Comparison of ENCODE assay signal across 19 cellular contexts in the genomic region with DNA sequence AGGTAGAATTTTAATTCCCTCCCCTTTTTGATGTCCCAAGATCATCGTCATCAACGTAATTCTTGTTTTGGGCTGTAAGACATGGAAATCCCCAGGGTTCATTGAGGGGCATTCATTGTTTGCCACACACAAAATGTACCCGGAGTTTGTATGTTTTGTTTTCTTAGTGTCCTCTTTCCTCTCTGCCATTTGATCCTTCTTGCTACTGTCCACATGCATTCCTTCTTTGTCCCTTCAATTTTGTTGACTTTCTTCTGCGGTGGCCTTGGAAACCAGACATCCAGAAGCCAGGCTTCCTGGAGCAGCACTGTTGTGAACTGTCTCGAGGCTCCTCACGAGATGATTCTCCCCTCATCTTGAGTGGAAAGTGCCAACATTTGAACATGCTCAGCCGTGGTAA. TPM values are rescaled to one million over a fixed set of nuclear protein-coding genes. Genes with fewer than 3 reads are reported as not detected.
DNase-seq lines count a peak whose midpoint lies in the region; ATAC-seq and TF ChIP-seq lines count a peak whose summit lies in the region.
"Had no signal": no experiment of that assay in that cellular context is flagged by ENCODE, and none has a peak within 500 bp of the region (broad histone marks: within the 10 kb centered on the region; RNA-seq: fewer than 3 reads in every experiment).

No MANE protein-coding gene starts in this region.

- ATAC-seq in stimulated activated naive B cell treated with anti-CD40 and anti-IgM and Interleukin-4, amounts not matched to agents 10 μg/mL and 1 μg/mL and 100 μg/mL, for 72 hours (replicated peaks) = no peak
- ATAC-seq in natural killer cell = no peak
- ATAC-seq: K562 had no signal

- H3K9ac ChIP-seq in BLaER1 = no peak overlapping the region
- H3K9ac ChIP-seq in SK-N-MC (ENCODE audit: insufficient read length) = no peak overlapping the region
- no peak overlapping the region for H3K9ac ChIP-seq in colonic mucosa (ENCODE audit: low read depth in 2 of 2, low read length in 2 of 2)

- peaks cover 62% of the 10 kb centered on the region for H3K36me3 Mint-ChIP-seq in endothelial cell (ENCODE audit: low read depth, unreplicated experiment)
- H3K36me3 Mint-ChIP-seq in neural crest cell (ENCODE audit: low read depth) = peaks cover 14% of the 10 kb centered on the region
- no peaks in the 10 kb centered on the region for H3K36me3 Mint-ChIP-seq in stimulated activated naive B cell treated with anti-CD40 and anti-IgM and Interleukin-4, amounts not matched to agents 10 μg/mL and 1 μg/mL and 100 μg/mL, for 72 hours
- H3K36me3 Mint-ChIP-seq in natural killer cell = no peaks in the 10 kb centered on the region
- H3K36me3 Mint-ChIP-seq: CD14-positive monocyte had no signal

- H3K27me3 Mint-ChIP-seq in endothelial cell (ENCODE audit: unreplicated experiment) (peaks cover 10% of the 10 kb centered on the region), neural crest cell (ENCODE audit: low read depth) (no peaks in the 10 kb centered on the region), natural killer cell (ENCODE audit: low read depth in 2 of 2) (peaks cover 0 to 3% of the 10 kb centered on the region in 2 donors)
- H3K27me3 Mint-ChIP-seq in stimulated activated naive B cell treated with anti-CD40 and anti-IgM and Interleukin-4, amounts not matched to agents 10 μg/mL and 1 μg/mL and 100 μg/mL, for 72 hours = peaks cover 18 to 20% of the 10 kb centered on the region in 2 donors

- no peak overlapping the region for H3K27ac ChIP-seq in BLaER1
- H3K27ac ChIP-seq in SK-N-MC = peak overlapping the region; percentile 48; the same call in 1 of the 2 replicates
- no peak overlapping the region for H3K27ac ChIP-seq in colonic mucosa

- H3K4me2 ChIP-seq in BLaER1 = peak overlapping the region; percentile 77; the same call in 1 of the 2 replicates

- DNase-seq in SK-N-MC (ENCODE audit: low read depth, low spot score) (no peak), endothelial cell (ENCODE audit: low spot score) (no peak), neural crest cell (ENCODE audit: low read depth, low spot score) (no peak), colonic mucosa (no peak), NCI-H526 treated with DMSO at 0.1 percent for 48 hours (lab: John Stamatoyannopoulos, UW) (no peak), natural killer cell (no peak)
- no peak for DNase-seq in stimulated activated naive B cell treated with anti-CD40 and anti-IgM and Interleukin-4, amounts not matched to agents 10 μg/mL and 1 μg/mL and 100 μg/mL, for 72 hours
- DNase-seq: COR-L47, EL, GOT3, NCI-H1417, NCI-H187 treated with DMSO at 0.1 percent for 48 hours, NCI-H2171 treated with DMSO at 0.1 percent for 48 hours, NCI-H446 treated with DMSO at 0.1 percent for 48 hours, NCI-H748 treated with DMSO at 0.1 percent for 48 hours, OCI-M1 had no signal

- H3K27me3 ChIP-seq in BLaER1 (peaks cover 6% of the 10 kb centered on the region; the same call in 1 of the 2 replicates), colonic mucosa (no peaks in the 10 kb centered on the region)

- H3K9me3 ChIP-seq in BLaER1 (no peaks in the 10 kb centered on the region), SK-N-MC (ENCODE audit: low read depth, low read length) (no peaks in the 10 kb centered on the region), colonic mucosa (no peaks in the 10 kb centered on the region)

- H3K4me1 Mint-ChIP-seq in endothelial cell (ENCODE audit: unreplicated experiment) (peaks cover 51% of the 10 kb centered on the region), neural crest cell (peaks cover 45% of the 10 kb centered on the region), natural killer cell (peaks cover 0 to 9% of the 10 kb centered on the region in 2 donors)
- no peaks in the 10 kb centered on the region for H3K4me1 Mint-ChIP-seq in stimulated activated naive B cell treated with anti-CD40 and anti-IgM and Interleukin-4, amounts not matched to agents 10 μg/mL and 1 μg/mL and 100 μg/mL, for 72 hours
- H3K4me1 Mint-ChIP-seq: CD14-positive monocyte had no signal

- no peak overlapping the region for H3K4me3 ChIP-seq in BLaER1
- peak overlapping the region; percentile 39 for H3K4me3 ChIP-seq in SK-N-MC
- H3K4me3 ChIP-seq in colonic mucosa = no peak overlapping the region
- H3K4me3 ChIP-seq: K562 had no signal

- H3K36me3 ChIP-seq in BLaER1 (peaks cover 47% of the 10 kb centered on the region; the same call in 1 of the 2 replicates), SK-N-MC (ENCODE audit: insufficient read depth, low read length) (peaks cover 26% of the 10 kb centered on the region; the same call in 1 of the 2 replicates), colonic mucosa (no peaks in the 10 kb centered on the region)

- H3K4me1 ChIP-seq in BLaER1 (peaks cover 58% of the 10 kb centered on the region), colonic mucosa (no peaks in the 10 kb centered on the region)

- H3K27ac Mint-ChIP-seq in endothelial cell (ENCODE audit: unreplicated experiment) (peak overlapping the region; percentile 93), neural crest cell (ENCODE audit: unreplicated experiment) (peak overlapping the region; percentile 87), natural killer cell (no peak overlapping the region)
- H3K27ac Mint-ChIP-seq in stimulated activated naive B cell treated with anti-CD40 and anti-IgM and Interleukin-4, amounts not matched to agents 10 μg/mL and 1 μg/mL and 100 μg/mL, for 72 hours = no peak overlapping the region
- H3K27ac Mint-ChIP-seq: CD14-positive monocyte had no signal

- intact Hi-C loops in colonic mucosa (cut with DNase I) (no loop called here), natural killer cell (cut with micrococcal nuclease) (no loop called here)

- H3K9me3 Mint-ChIP-seq in endothelial cell (ENCODE audit: unreplicated experiment) (no peaks in the 10 kb centered on the region), neural crest cell (no peaks in the 10 kb centered on the region), natural killer cell (no peaks in the 10 kb centered on the region)
- H3K9me3 Mint-ChIP-seq in stimulated activated naive B cell treated with anti-CD40 and anti-IgM and Interleukin-4, amounts not matched to agents 10 μg/mL and 1 μg/mL and 100 μg/mL, for 72 hours = no peaks in the 10 kb centered on the region
- H3K9me3 Mint-ChIP-seq: CD14-positive monocyte had no signal

- TF ChIP-seq CTCF in endothelial cell (IDR thresholded peaks at IDR 0.05; ENCODE audit: unreplicated experiment) = no peak
- no peak for TF ChIP-seq CTCF in neural crest cell (conservative IDR thresholded peaks at IDR 0.05)
- TF ChIP-seq CTCF in colonic mucosa (IDR thresholded peaks at IDR 0.05) = no peak
- TF ChIP-seq CTCF in natural killer cell (IDR thresholded peaks at IDR 0.05) = no peak

- peaks cover 97% of the 10 kb centered on the region for H4K20me1 ChIP-seq in BLaER1

- H3K4me3 Mint-ChIP-seq in endothelial cell (ENCODE audit: unreplicated experiment) (no peak overlapping the region), neural crest cell (no peak overlapping the region), natural killer cell (no peak overlapping the region)
- no peak overlapping the region for H3K4me3 Mint-ChIP-seq in stimulated activated naive B cell treated with anti-CD40 and anti-IgM and Interleukin-4, amounts not matched to agents 10 μg/mL and 1 μg/mL and 100 μg/mL, for 72 hours
- H3K4me3 Mint-ChIP-seq: CD14-positive monocyte had no signal

RNA-seq across cellular contexts. Expression of a gene that starts 24.7 kb away (rescaled TPM):
- 1,170 TPM for total RNA-seq in endothelial cell (ENCODE audit: unreplicated experiment)
- total RNA-seq in neural crest cell = 365 and 366 TPM in 2 replicates
- 100 to 1,000 TPM; 106 to 177 TPM for total RNA-seq in colonic mucosa
- total RNA-seq in natural killer cell = under 1 TPM in 1 of 3 donors, not detected in 2; 0.21 TPM

RNA-seq across cellular contexts. Expression of a gene that starts 37.4 kb away (rescaled TPM):
- total RNA-seq in endothelial cell (ENCODE audit: unreplicated experiment) (7.2 TPM), neural crest cell (140 TPM in 2 replicates), colonic mucosa (10 to 100 TPM; 44.6 to 68.2 TPM), natural killer cell (not detected)

Comparison
In these comparisons a context has a peak if more than half of its experiments do, and no peak if none do; other contexts are left out.
1. H3K27ac Mint-ChIP-seq: peak in endothelial cell (single experiment) and neural crest cell (single experiment); none in stimulated activated naive B cell treated with anti-CD40 and anti-IgM and Interleukin-4, amounts not matched to agents 10 μg/mL and 1 μg/mL and 100 μg/mL, for 72 hours (single experiment) and natural killer cell (0 of 2).
2. RNA of a gene that starts 24.7 kb away (total RNA-seq): 1,170 TPM in endothelial cell (single experiment), 365 to 366 TPM in neural crest cell and 106 to 177 TPM in colonic mucosa; 0.21 TPM in natural killer cell; every median in the first group is over 10 times any median in the second.